ENCODE assay signal across 8 cellular contexts in genomic region chr7:38368191-38368605, GRCh38.
DNase-seq lines count a peak whose midpoint lies in the region; ATAC-seq and TF ChIP-seq lines count a peak whose summit lies in the region.

No MANE protein-coding gene starts in this region.

- H3K79me2 ChIP-seq in OCI-LY7 (ENCODE audit: insufficient read depth, low read depth, low read length): peaks cover 5% of the 10 kb centered on the region; the same call in 1 of the 2 replicates

- intact Hi-C loops in OCI-LY7 (cut with micrococcal nuclease; ENCODE audit: unreplicated experiment): no loop called here
- intact Hi-C loops in esophagus squamous epithelium (cut with DNase I): no loop called here

- H2AFZ ChIP-seq in OCI-LY7 (ENCODE audit: low read length): no peak overlapping the region

- H3K27me3 ChIP-seq in esophagus squamous epithelium (no peaks in the 10 kb centered on the region), upper lobe of left lung (no peaks in the 10 kb centered on the region)

- TF ChIP-seq EP300 in upper lobe of left lung (IDR thresholded peaks at IDR 0.05): no peak

- no TSS peak for BruUV-seq in OCI-LY7 (replicated peaks; lab: Mats Ljungman, UMichigan)

- POLR2A ChIA-PET in OCI-LY7 (lab: Charles Lee): interaction anchor here (0.7 to 1.4 kb wide), 2 partner anchors 17 to 37 kb away, joined by 3 read pairs; no protein-coding TSS in a partner anchor

- DNase-seq in AG20443 (ENCODE audit: low spot score) (peak; percentile 79), OCI-LY7 (ENCODE audit: low spot score) (peak; percentile 74), esophagus squamous epithelium (lab: John Stamatoyannopoulos, UW) (no peak), omental fat pad (ENCODE audit: low spot score) (no peak), upper lobe of left lung (peak; percentile 27 to 84)
- peak; percentile 86 for DNase-seq in activated CD8-positive, alpha-beta memory T cell treated with anti-CD3 and anti-CD28 coated beads, Interleukin-2, amount 50 U/mL, for 48 hours

- no peak overlapping the region for H3K4me2 ChIP-seq in OCI-LY7 (ENCODE audit: low read length)

- peak; percentile 60 for ATAC-seq in GM19023 (IDR thresholded peaks at IDR 0.05; ENCODE audit: unreplicated experiment)
- ATAC-seq in HG03439 (IDR thresholded peaks at IDR 0.05; ENCODE audit: unreplicated experiment): peak; percentile 50
- ATAC-seq in omental fat pad (ENCODE audit: low FRiP score): peak; percentile 48
- peak; percentile 83 to 84 for ATAC-seq in upper lobe of left lung (ENCODE audit: low FRiP score in 2 of 2)

- TF ChIP-seq POLR2A in esophagus squamous epithelium (IDR thresholded peaks at IDR 0.05) (no peak), upper lobe of left lung (IDR thresholded peaks at IDR 0.05) (no peak)

- H3K36me3 ChIP-seq in OCI-LY7 (ENCODE audit: insufficient read depth, low read length) (no peaks in the 10 kb centered on the region), esophagus squamous epithelium (no peaks in the 10 kb centered on the region), upper lobe of left lung (no peaks in the 10 kb centered on the region)

- no peaks in the 10 kb centered on the region for H4K20me1 ChIP-seq in OCI-LY7 (ENCODE audit: insufficient read depth, low read length)

- CTCF ChIA-PET in OCI-LY7 (lab: Charles Lee; ENCODE audit: unreplicated experiment): interaction anchor here (0.6 to 1.6 kb wide), 6 partner anchors 9 to 492 kb away, joined by 3 to 5 read pairs (median 3); no protein-coding TSS in a partner anchor

- H3K4me3 ChIP-seq in OCI-LY7 (ENCODE audit: low read depth, low read length, poor library complexity, severe bottlenecking): no peak overlapping the region
- no peak overlapping the region for H3K4me3 ChIP-seq in esophagus squamous epithelium
- no peak overlapping the region for H3K4me3 ChIP-seq in upper lobe of left lung

- H3K4me1 ChIP-seq in OCI-LY7 (ENCODE audit: insufficient read depth, low read length, poor library complexity, severe bottlenecking): peaks cover 21% of the 10 kb centered on the region
- H3K4me1 ChIP-seq in esophagus squamous epithelium: peaks cover 0 to 21% (median 6%) of the 10 kb centered on the region in 3 donors
- peaks cover 12 to 26% (median 18%) of the 10 kb centered on the region in 4 donors for H3K4me1 ChIP-seq in upper lobe of left lung

- H3K9me2 ChIP-seq in OCI-LY7 (ENCODE audit: insufficient read depth, low read length): no peaks in the 10 kb centered on the region

- TF ChIP-seq CTCF in OCI-LY7 (conservative IDR thresholded peaks at IDR 0.05; ENCODE audit: low read length) (peak; percentile 77), esophagus squamous epithelium (IDR thresholded peaks at IDR 0.05) (peak in 5 of 6 experiments; percentile 29 to 68 (median 37)), omental fat pad (IDR thresholded peaks at IDR 0.05) (no peak), upper lobe of left lung (IDR thresholded peaks at IDR 0.05) (peak; percentile 48 to 74 (median 72))

- 13% methylated on average over 3 of the region's 5 CpGs; no CpG with 5 or more reads in 1 of the 2 donors for WGBS in esophagus squamous epithelium, 2 donors
- WGBS in upper lobe of left lung, 2 donors: 56% methylated on average over 5 of the region's 5 CpGs; no CpG with 5 or more reads in 1 of the 2 donors

- H3K27ac ChIP-seq in OCI-LY7 (ENCODE audit: low read depth, low read length, poor library complexity, severe bottlenecking): no peak overlapping the region
- peak overlapping the region in 2 of 4 donors; percentile 21 to 49 for H3K27ac ChIP-seq in esophagus squamous epithelium
- peak overlapping the region in 3 of 4 donors; percentile 30 to 57 (median 51) for H3K27ac ChIP-seq in upper lobe of left lung

- H3K9me3 ChIP-seq in OCI-LY7 (ENCODE audit: low read length): no peaks in the 10 kb centered on the region
- H3K9me3 ChIP-seq in esophagus squamous epithelium: no peaks in the 10 kb centered on the region
- no peaks in the 10 kb centered on the region for H3K9me3 ChIP-seq in upper lobe of left lung

Comparison
In these comparisons a context has a peak if more than half of its experiments do, and no peak if none do; other contexts are left out.
1. DNase-seq: peak in AG20443 (single experiment), OCI-LY7 (single experiment), activated CD8-positive, alpha-beta memory T cell treated with anti-CD3 and anti-CD28 coated beads, Interleukin-2, amount 50 U/mL, for 48 hours (single experiment) and upper lobe of left lung (2 of 2); none in esophagus squamous epithelium (single experiment) and omental fat pad (single experiment).
2. CTCF ChIP-seq: peak in OCI-LY7 (single experiment), esophagus squamous epithelium (5 of 6) and upper lobe of left lung (6 of 6); none in omental fat pad (0 of 3).
3. Peak in every context shown above with its lines, with median percentiles within 50 percentile points of each other: ATAC-seq.